ENCODE assay signal across 9 cellular contexts in genomic region chr3:109337393-109337792, GRCh38. TPM values are rescaled to one million over a fixed set of nuclear protein-coding genes. Genes with fewer than 3 reads are reported as not detected.
A peak's percentile ranks its signal among the peaks of the same experiment; 100 is the strongest.
DNase-seq lines count a peak whose midpoint lies in the region; TF ChIP-seq lines count a peak whose summit lies in the region.
"Had no signal": no experiment of that assay in that cellular context is flagged by ENCODE, and none has a peak within 500 bp of the region (broad histone marks: within the 10 kb centered on the region; RNA-seq: fewer than 3 reads in every experiment).

Gene DPPA4, minus strand, starts transcription at chr3:109337546. Its CDS starts 29 bp downstream, at chr3:109337517.

- TF ChIP-seq CTCF in dorsolateral prefrontal cortex (IDR thresholded peaks at IDR 0.05 in 54 of 56, conservative IDR thresholded peaks at IDR 0.05 in 2 of 56; ENCODE audit: low read depth in 1 of 56, partially characterized antibody in 56 of 56) = no peak
- TF ChIP-seq CTCF in tibial nerve (IDR thresholded peaks at IDR 0.05) = no peak

- no peaks in the 10 kb centered on the region for H3K36me3 Mint-ChIP-seq in activated naive CD4-positive, alpha-beta T cell treated with anti-CD3 and anti-CD28 coated beads, Interleukin-2, amount 50 U/mL, for 24 hours

- DNase-seq in activated naive CD4-positive, alpha-beta T cell treated with Interleukin-2 at 50 U/mL for 16 hours = no peak
- DNase-seq in dorsolateral prefrontal cortex (no peak), tibial nerve (ENCODE audit: low spot score in 2 of 2) (no peak), cerebellum (ENCODE audit: low spot score) (no peak), GF-D8 (lab: John Stamatoyannopoulos, UW) (no peak), NCI-H526 treated with DMSO at 0.1 percent for 48 hours (lab: John Stamatoyannopoulos, UW) (no peak)
- DNase-seq: esophagus squamous epithelium had no signal

- no peaks in the 10 kb centered on the region for H3K9me3 ChIP-seq in muscle layer of colon (ENCODE audit: low read length)
- no peaks in the 10 kb centered on the region for H3K9me3 ChIP-seq in tibial nerve
- H3K9me3 ChIP-seq: esophagus squamous epithelium had no signal

- H3K36me3 ChIP-seq in muscle layer of colon (ENCODE audit: insufficient read depth, low read length) (no peaks in the 10 kb centered on the region), tibial nerve (no peaks in the 10 kb centered on the region)
- H3K36me3 ChIP-seq: esophagus squamous epithelium had no signal

- H3K4me1 Mint-ChIP-seq in activated naive CD4-positive, alpha-beta T cell treated with anti-CD3 and anti-CD28 coated beads, Interleukin-2, amount 50 U/mL, for 24 hours = peaks cover 6% of the 10 kb centered on the region

- H3K27me3 ChIP-seq in dorsolateral prefrontal cortex = peaks cover 0 to 25% (median 0%) of the 10 kb centered on the region in 45 donors
- H3K27me3 ChIP-seq in muscle layer of colon (ENCODE audit: control insufficient read depth in 1 of 2, insufficient read depth in 2 of 2, low read length in 2 of 2) = no peaks in the 10 kb centered on the region
- H3K27me3 ChIP-seq in tibial nerve = peaks cover 0 to 10% of the 10 kb centered on the region in 2 donors

- no peaks in the 10 kb centered on the region for H3K9me3 Mint-ChIP-seq in activated naive CD4-positive, alpha-beta T cell treated with anti-CD3 and anti-CD28 coated beads, Interleukin-2, amount 50 U/mL, for 24 hours

- no peak for TF ChIP-seq EP300 in tibial nerve (IDR thresholded peaks at IDR 0.05)

- H3K27ac Mint-ChIP-seq in activated naive CD4-positive, alpha-beta T cell treated with anti-CD3 and anti-CD28 coated beads, Interleukin-2, amount 50 U/mL, for 24 hours = no peak within 1 kb of the TSS

- TF ChIP-seq POLR2A in tibial nerve (IDR thresholded peaks at IDR 0.05) = no peak

- peak within 1 kb of the TSS in 49 of 59 donors; percentile 1 to 62 (median 29) for H3K4me3 ChIP-seq in dorsolateral prefrontal cortex
- H3K4me3 ChIP-seq in muscle layer of colon (ENCODE audit: low read depth in 1 of 2, low read length in 2 of 2) = peak within 1 kb of the TSS; percentile 31 to 47
- peak within 1 kb of the TSS in 3 of 4 donors; percentile 11 to 35 (median 27) for H3K4me3 ChIP-seq in tibial nerve

- H3K27me3 Mint-ChIP-seq in activated naive CD4-positive, alpha-beta T cell treated with anti-CD3 and anti-CD28 coated beads, Interleukin-2, amount 50 U/mL, for 24 hours = peaks cover 25% of the 10 kb centered on the region

- 56 to 58% methylated on average over 5 of the region's 5 CpGs for WGBS in tibial nerve, 2 donors

- H3K27ac ChIP-seq in dorsolateral prefrontal cortex (no peak within 1 kb of the TSS), muscle layer of colon (ENCODE audit: low read depth, low read length) (no peak within 1 kb of the TSS), tibial nerve (no peak within 1 kb of the TSS)
- H3K27ac ChIP-seq: esophagus squamous epithelium had no signal

- intact Hi-C loops in dorsolateral prefrontal cortex (cut with DNase I) = no loop called here

- H3K4me3 Mint-ChIP-seq in activated naive CD4-positive, alpha-beta T cell treated with anti-CD3 and anti-CD28 coated beads, Interleukin-2, amount 50 U/mL, for 24 hours = peak within 1 kb of the TSS; percentile 79

- H3K4me1 ChIP-seq in muscle layer of colon (ENCODE audit: insufficient read depth, low read length) (no peaks in the 10 kb centered on the region), tibial nerve (peaks cover 0 to 11% (median 0%) of the 10 kb centered on the region in 4 donors)

- H3K9ac ChIP-seq in muscle layer of colon (ENCODE audit: low read length) = no peak within 1 kb of the TSS

RNA-seq across cellular contexts. Expression of gene DPPA4, which starts in this region (rescaled TPM):
- total RNA-seq in dorsolateral prefrontal cortex = 1 to 10 TPM in 1 of 120 experiments, under 1 TPM in 10, not detected in 109; 0.23 to 1.0 (median 0.44) TPM
- not detected for total RNA-seq in tibial nerve
- total RNA-seq in cerebellum = 4.6 TPM
- total RNA-seq: esophagus squamous epithelium had no signal
